In the genomic region with DNA sequence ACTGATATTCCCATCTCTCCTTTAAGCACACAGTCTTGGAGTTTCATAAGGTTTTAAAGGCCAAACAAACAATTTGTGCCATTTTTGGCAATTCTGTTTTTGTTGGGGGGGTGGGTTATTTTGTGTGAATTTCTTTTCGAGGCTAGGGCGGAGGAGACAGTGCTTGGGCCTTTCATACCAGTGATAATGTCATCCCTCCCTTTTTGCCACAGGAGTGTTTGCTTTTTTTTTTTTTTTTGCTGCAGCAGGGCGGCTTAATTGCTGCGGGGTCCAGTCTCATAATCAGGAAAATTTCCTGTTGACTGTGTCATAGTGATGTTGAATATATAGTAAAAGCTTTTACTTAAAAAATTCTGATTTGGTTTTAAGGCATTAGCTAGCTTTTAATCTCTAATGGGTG, we compare ENCODE assay signal across 8 cellular contexts. TPM values are rescaled to one million over a fixed set of nuclear protein-coding genes. Genes with fewer than 3 reads are reported as not detected.
DNase-seq lines count a peak whose midpoint lies in the region; ATAC-seq, FAIRE-seq and TF ChIP-seq lines count a peak whose summit lies in the region.

No MANE protein-coding gene starts in this region.

- DNase-seq in T-helper 1 cell = no peak
- no peak for DNase-seq in kidney
- DNase-seq in RCC 7860 (ENCODE audit: low spot score) = no peak
- no peak for DNase-seq in NCI-H1105 (lab: John Stamatoyannopoulos, UW)
- no peak for DNase-seq in frontal cortex (ENCODE audit: low spot score in 2 of 2)

- peaks cover 37% of the 10 kb centered on the region for H3K4me1 Mint-ChIP-seq in T-helper 1 cell treated with Interleukin-12 subunit alpha and Interleukin-12 subunit beta and Interleukin-4 antibody, amounts not matched to agents 30 μg/mL and 1 μg/mL, for 36 hours (ENCODE audit: low read depth)
- peaks cover 22% of the 10 kb centered on the region for H3K4me1 Mint-ChIP-seq in activated T-helper 17 cell treated with anti-CD3 and anti-CD28 coated beads, Interleukin-2, amount 50 U/mL, for 72 hours

- H3K9me3 ChIP-seq in kidney (ENCODE audit: control insufficient read depth in 1 of 2, low read length in 2 of 2) = no peaks in the 10 kb centered on the region

- H3K4me3 Mint-ChIP-seq in T-helper 1 cell treated with Interleukin-12 subunit alpha and Interleukin-12 subunit beta and Interleukin-4 antibody, amounts not matched to agents 30 μg/mL and 1 μg/mL, for 36 hours = peak overlapping the region; percentile 96
- peak overlapping the region; percentile 87 for H3K4me3 Mint-ChIP-seq in activated T-helper 17 cell treated with anti-CD3 and anti-CD28 coated beads, Interleukin-2, amount 50 U/mL, for 72 hours

- intact Hi-C loops in kidney (cut with DNase I) = no loop called here

- peak overlapping the region; percentile 86 to 97 for H3K9ac ChIP-seq in kidney (ENCODE audit: low read length in 2 of 2)

- FAIRE-seq in kidney (lab: Jason Lieb, UNC) (no peak), RCC 7860 (lab: Jason Lieb, UNC) (no peak), frontal cortex (lab: Jason Lieb, UNC) (no peak)

- peak overlapping the region; percentile 89 to 98 for H3K4me3 ChIP-seq in kidney (ENCODE audit: low read length in 2 of 2)

- peaks cover 0 to 5% of the 10 kb centered on the region in 2 donors for H3K4me1 ChIP-seq in kidney (ENCODE audit: control insufficient read depth in 1 of 2, insufficient read depth in 1 of 2, low read depth in 1 of 2, low read length in 2 of 2)

- peak overlapping the region in 1 of 2 donors; percentile 32 for H3K27ac ChIP-seq in kidney (ENCODE audit: low read depth in 2 of 2, low read length in 2 of 2)
- H3K27ac ChIP-seq in temporal lobe (ENCODE audit: low read depth, low read length) = peak overlapping the region; percentile 96

- TF ChIP-seq CTCF in kidney (IDR thresholded peaks at IDR 0.05; ENCODE audit: borderline replicate concordance, extremely low read depth, insufficient read depth) = no peak

- no peaks in the 10 kb centered on the region for H3K9me3 Mint-ChIP-seq in T-helper 1 cell treated with Interleukin-12 subunit alpha and Interleukin-12 subunit beta and Interleukin-4 antibody, amounts not matched to agents 30 μg/mL and 1 μg/mL, for 36 hours
- H3K9me3 Mint-ChIP-seq in activated T-helper 17 cell treated with anti-CD3 and anti-CD28 coated beads, Interleukin-2, amount 50 U/mL, for 72 hours = no peaks in the 10 kb centered on the region

- peaks cover 4% of the 10 kb centered on the region for H3K27me3 Mint-ChIP-seq in T-helper 1 cell treated with Interleukin-12 subunit alpha and Interleukin-12 subunit beta and Interleukin-4 antibody, amounts not matched to agents 30 μg/mL and 1 μg/mL, for 36 hours (ENCODE audit: low read depth)
- no peaks in the 10 kb centered on the region for H3K27me3 Mint-ChIP-seq in activated T-helper 17 cell treated with anti-CD3 and anti-CD28 coated beads, Interleukin-2, amount 50 U/mL, for 72 hours

- H3K36me3 ChIP-seq in kidney (ENCODE audit: control insufficient read depth in 1 of 2, insufficient read depth in 2 of 2, low read length in 2 of 2) = no peaks in the 10 kb centered on the region

- ATAC-seq in activated T-helper 17 cell treated with anti-CD3 and anti-CD28 coated beads, Interleukin-2, amount 50 U/mL, for 72 hours (replicated peaks) = no peak

- H3K36me3 Mint-ChIP-seq in T-helper 1 cell treated with Interleukin-12 subunit alpha and Interleukin-12 subunit beta and Interleukin-4 antibody, amounts not matched to agents 30 μg/mL and 1 μg/mL, for 36 hours (ENCODE audit: low read depth) = peaks cover 10% of the 10 kb centered on the region
- H3K36me3 Mint-ChIP-seq in activated T-helper 17 cell treated with anti-CD3 and anti-CD28 coated beads, Interleukin-2, amount 50 U/mL, for 72 hours (ENCODE audit: low read depth) = peaks cover 47% of the 10 kb centered on the region

- H3K27ac Mint-ChIP-seq in T-helper 1 cell treated with Interleukin-12 subunit alpha and Interleukin-12 subunit beta and Interleukin-4 antibody, amounts not matched to agents 30 μg/mL and 1 μg/mL, for 36 hours = peak overlapping the region; percentile 95
- peak overlapping the region; percentile 89 for H3K27ac Mint-ChIP-seq in activated T-helper 17 cell treated with anti-CD3 and anti-CD28 coated beads, Interleukin-2, amount 50 U/mL, for 72 hours

RNA-seq across cellular contexts. Expression of a gene that starts 1.7 kb away (rescaled TPM):
- 100 to 1,000 TPM; 168 to 182 TPM for total RNA-seq in activated T-helper 17 cell treated with anti-CD3 and anti-CD28 coated beads, Interleukin-2, amount 50 U/mL, for 72 hours
- 125 TPM for total RNA-seq in kidney
- polyA plus RNA-seq in kidney (ENCODE audit: insufficient read depth, low read depth, low replicate concordance) = 46.7 TPM
- total RNA-seq in temporal lobe = 363 TPM
- 281 TPM for total RNA-seq in frontal cortex
